1 cellular context compared by ENCODE assay signal in genomic region chr16:84872971-84873370, GRCh38. TPM values are rescaled to one million over a fixed set of nuclear protein-coding genes. Genes with fewer than 3 reads are reported as not detected.
"Had no signal": no experiment of that assay in that cellular context is flagged by ENCODE, and none has a peak within 500 bp of the region (broad histone marks: within the 10 kb centered on the region; RNA-seq: fewer than 3 reads in every experiment).

No MANE protein-coding gene starts in this region.

RNA-seq across cellular contexts. Expression of gene CRISPLD2, which starts 53.2 kb away (rescaled TPM):
- total RNA-seq: HT1080 had no signal
